ENCODE assay signal across 24 cellular contexts in genomic region chr1:104358621-104359020, GRCh38.
"Had no signal": no experiment of that assay in that cellular context is flagged by ENCODE, and none has a peak within 500 bp of the region (broad histone marks: within the 10 kb centered on the region; RNA-seq: fewer than 3 reads in every experiment).

No MANE protein-coding gene starts in this region.

- H3K9me3 ChIP-seq: esophagus muscularis mucosa, gastrocnemius medialis, lower lobe of right lung, mucosa of descending colon had no signal

- H3K4me3 Mint-ChIP-seq: mesothelial cell of epicardium; naive B cell; naive thymus-derived CD8-positive, alpha-beta T cell had no signal

- H3K4me1 Mint-ChIP-seq: mesothelial cell of epicardium; naive B cell; naive thymus-derived CD8-positive, alpha-beta T cell had no signal

- FAIRE-seq: endothelial cell of umbilical vein, islet of Langerhans, keratinocyte had no signal

- H3K27me3 Mint-ChIP-seq: naive B cell; naive thymus-derived CD8-positive, alpha-beta T cell had no signal

- H3K36me3 Mint-ChIP-seq: mesothelial cell of epicardium; naive B cell; naive thymus-derived CD8-positive, alpha-beta T cell had no signal

- H3K27ac Mint-ChIP-seq: mesothelial cell of epicardium; naive B cell; naive thymus-derived CD8-positive, alpha-beta T cell had no signal

- H3K27me3 ChIP-seq: esophagus muscularis mucosa, foreskin keratinocyte, gastrocnemius medialis, heart right ventricle, left lung had no signal

- H3K4me1 ChIP-seq: esophagus muscularis mucosa, foreskin keratinocyte, gastrocnemius medialis, heart right ventricle, left lung, lower lobe of right lung had no signal

- H3K27ac ChIP-seq: coronary artery, dorsolateral prefrontal cortex, esophagus muscularis mucosa, foreskin keratinocyte, gastrocnemius medialis, heart right ventricle, left lung, lower lobe of right lung had no signal

- DNase-seq: dermis blood vessel endothelial cell; dorsolateral prefrontal cortex; effector CD4-positive, alpha-beta T cell; effector memory CD4-positive, alpha-beta T cell; foreskin keratinocyte; gastrocnemius medialis; glutamatergic neuron; head of caudate nucleus; heart right ventricle; hippocampal formation; left cardiac atrium; left lung; left ventricle myocardium superior; lower lobe of right lung; mesenchymal stem cell; mucosa of descending colon; naive B cell; naive thymus-derived CD8-positive, alpha-beta T cell had no signal
